1 cellular context compared by ENCODE assay signal in genomic region chr1:81391100-81391828, GRCh38.
TF ChIP-seq lines count a peak whose summit lies in the region.

No MANE protein-coding gene starts in this region.

TF ChIP-seq in GM23338, 12 proteins besides CTCF, POLR2A, EP300 and RAD21 (continued from another document):
- TF ChIP-seq ZNF462 (CRISPR knock-in tag; IDR thresholded peaks at IDR 0.05) (no peak), NANOG (IDR thresholded peaks at IDR 0.05; ENCODE audit: borderline replicate concordance) (no peak), ZNF331 (CRISPR knock-in tag; IDR thresholded peaks at IDR 0.05; ENCODE audit: low read depth) (no peak)
- TF ChIP-seq, protein P1, sequence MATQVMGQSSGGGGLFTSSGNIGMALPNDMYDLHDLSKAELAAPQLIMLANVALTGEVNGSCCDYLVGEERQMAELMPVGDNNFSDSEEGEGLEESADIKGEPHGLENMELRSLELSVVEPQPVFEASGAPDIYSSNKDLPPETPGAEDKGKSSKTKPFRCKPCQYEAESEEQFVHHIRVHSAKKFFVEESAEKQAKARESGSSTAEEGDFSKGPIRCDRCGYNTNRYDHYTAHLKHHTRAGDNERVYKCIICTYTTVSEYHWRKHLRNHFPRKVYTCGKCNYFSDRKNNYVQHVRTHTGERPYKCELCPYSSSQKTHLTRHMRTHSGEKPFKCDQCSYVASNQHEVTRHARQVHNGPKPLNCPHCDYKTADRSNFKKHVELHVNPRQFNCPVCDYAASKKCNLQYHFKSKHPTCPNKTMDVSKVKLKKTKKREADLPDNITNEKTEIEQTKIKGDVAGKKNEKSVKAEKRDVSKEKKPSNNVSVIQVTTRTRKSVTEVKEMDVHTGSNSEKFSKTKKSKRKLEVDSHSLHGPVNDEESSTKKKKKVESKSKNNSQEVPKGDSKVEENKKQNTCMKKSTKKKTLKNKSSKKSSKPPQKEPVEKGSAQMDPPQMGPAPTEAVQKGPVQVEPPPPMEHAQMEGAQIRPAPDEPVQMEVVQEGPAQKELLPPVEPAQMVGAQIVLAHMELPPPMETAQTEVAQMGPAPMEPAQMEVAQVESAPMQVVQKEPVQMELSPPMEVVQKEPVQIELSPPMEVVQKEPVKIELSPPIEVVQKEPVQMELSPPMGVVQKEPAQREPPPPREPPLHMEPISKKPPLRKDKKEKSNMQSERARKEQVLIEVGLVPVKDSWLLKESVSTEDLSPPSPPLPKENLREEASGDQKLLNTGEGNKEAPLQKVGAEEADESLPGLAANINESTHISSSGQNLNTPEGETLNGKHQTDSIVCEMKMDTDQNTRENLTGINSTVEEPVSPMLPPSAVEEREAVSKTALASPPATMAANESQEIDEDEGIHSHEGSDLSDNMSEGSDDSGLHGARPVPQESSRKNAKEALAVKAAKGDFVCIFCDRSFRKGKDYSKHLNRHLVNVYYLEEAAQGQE (IDR thresholded peaks at IDR 0.05; ENCODE audit: unreplicated experiment) = no peak
